Comparison of ENCODE assay signal across 9 cellular contexts in genomic region chr5:153896701-153897100, GRCh38.
A peak's percentile ranks its signal among the peaks of the same experiment; 100 is the strongest.
DNase-seq lines count a peak whose midpoint lies in the region; ATAC-seq and TF ChIP-seq lines count a peak whose summit lies in the region.
"Had no signal": no experiment of that assay in that cellular context is flagged by ENCODE, and none has a peak within 500 bp of the region (broad histone marks: within the 10 kb centered on the region; RNA-seq: fewer than 3 reads in every experiment).

No MANE protein-coding gene starts in this region.

- H3K27me3 ChIP-seq in neural progenitor cell: no peaks in the 10 kb centered on the region

- in situ Hi-C loops in GM13977 (cut with MboI; ENCODE audit: low pct_unique_long_range_greater_than_20kb, low sequenced_read_pairs, unreplicated experiment): no loop called here
- in situ Hi-C loops in astrocyte of the spinal cord (cut with HindIII; ENCODE audit: low sequenced_read_pairs): no loop called here

- TF ChIP-seq CTCF in GM13977 (IDR thresholded peaks at IDR 0.05; ENCODE audit: extremely low read depth, insufficient read depth, missing control alignments): no peak
- TF ChIP-seq CTCF in astrocyte of the spinal cord (IDR thresholded peaks at IDR 0.05; ENCODE audit: low read depth, low read length): no peak
- TF ChIP-seq CTCF in neural progenitor cell (IDR thresholded peaks at IDR 0.05): no peak
- TF ChIP-seq CTCF in natural killer cell (IDR thresholded peaks at IDR 0.05): no peak

- H3K4me1 Mint-ChIP-seq in neural progenitor cell (peaks cover 32% of the 10 kb centered on the region), natural killer cell (no peaks in the 10 kb centered on the region)

- no peaks in the 10 kb centered on the region for H3K9me3 ChIP-seq in neural progenitor cell (ENCODE audit: low read depth)

- intact Hi-C loops in natural killer cell (cut with micrococcal nuclease): no loop called here

- DNase-seq in GM13977 (ENCODE audit: low spot score): peak; percentile 42
- DNase-seq in M059J (ENCODE audit: low read depth): peak; percentile 88
- DNase-seq in astrocyte of the spinal cord (ENCODE audit: low read depth, low spot score): peak; percentile 79
- DNase-seq in KG1 (lab: John Stamatoyannopoulos, UW): no peak
- DNase-seq in activated CD8-positive, alpha-beta memory T cell treated with anti-CD3 and anti-CD28 coated beads for 24 hours: no peak
- no peak for DNase-seq in neural progenitor cell (ENCODE audit: low spot score)
- no peak for DNase-seq in natural killer cell

- H3K27ac Mint-ChIP-seq in neural progenitor cell (no peak overlapping the region), natural killer cell (no peak overlapping the region)

- no peak overlapping the region for H3K4me3 Mint-ChIP-seq in neural progenitor cell
- no peak overlapping the region for H3K4me3 Mint-ChIP-seq in natural killer cell
- H3K4me3 Mint-ChIP-seq: brain had no signal

- H3K27me3 Mint-ChIP-seq in neural progenitor cell (ENCODE audit: insufficient read depth, low read depth): no peaks in the 10 kb centered on the region
- peaks cover 14 to 15% of the 10 kb centered on the region in 2 donors for H3K27me3 Mint-ChIP-seq in natural killer cell (ENCODE audit: low read depth in 2 of 2)

- no peaks in the 10 kb centered on the region for H3F3A ChIP-seq in neural progenitor cell (ENCODE audit: low read depth)

- no peaks in the 10 kb centered on the region for H3K4me1 ChIP-seq in neural progenitor cell

- no peaks in the 10 kb centered on the region for H3K79me2 ChIP-seq in neural progenitor cell (ENCODE audit: low read depth)

- H3K36me3 ChIP-seq in neural progenitor cell: no peaks in the 10 kb centered on the region

- H2AFZ ChIP-seq in neural progenitor cell (replicated peaks): no peak overlapping the region

- H3K9me3 Mint-ChIP-seq in neural progenitor cell (peaks cover 2% of the 10 kb centered on the region), natural killer cell (no peaks in the 10 kb centered on the region)
- H3K9me3 Mint-ChIP-seq: brain had no signal

- H3K36me3 Mint-ChIP-seq in neural progenitor cell (no peaks in the 10 kb centered on the region), natural killer cell (no peaks in the 10 kb centered on the region)
- H3K36me3 Mint-ChIP-seq: brain had no signal

- H3K4me3 ChIP-seq in astrocyte of the spinal cord (ENCODE audit: low read depth, low read length): no peak overlapping the region
- H3K4me3 ChIP-seq in neural progenitor cell: no peak overlapping the region

- H3K27ac ChIP-seq in neural progenitor cell: no peak overlapping the region

- H3K4me2 ChIP-seq in neural progenitor cell: no peak overlapping the region

- H4K20me1 ChIP-seq in neural progenitor cell (ENCODE audit: low read depth): no peaks in the 10 kb centered on the region

- no peak overlapping the region for H3K9ac ChIP-seq in neural progenitor cell

- ATAC-seq in GM21723 (IDR thresholded peaks at IDR 0.05; ENCODE audit: unreplicated experiment): peak; percentile 99
- ATAC-seq in natural killer cell: no peak

Comparison
In these comparisons a context has a peak if more than half of its experiments do, and no peak if none do; other contexts are left out.
1. DNase-seq: peak in GM13977 (single experiment), M059J (single experiment) and astrocyte of the spinal cord (single experiment); none in KG1 (single experiment), activated CD8-positive, alpha-beta memory T cell treated with anti-CD3 and anti-CD28 coated beads for 24 hours (single experiment), neural progenitor cell (single experiment) and natural killer cell (single experiment).